Comparison of ENCODE assay signal across 11 cellular contexts in genomic region chr1:207282496-207283380, GRCh38. TPM values are rescaled to one million over a fixed set of nuclear protein-coding genes. Genes with fewer than 3 reads are reported as not detected.
DNase-seq lines count a peak whose midpoint lies in the region; ATAC-seq and TF ChIP-seq lines count a peak whose summit lies in the region.
"Had no signal": no experiment of that assay in that cellular context is flagged by ENCODE, and none has a peak within 500 bp of the region (broad histone marks: within the 10 kb centered on the region; RNA-seq: fewer than 3 reads in every experiment).

No MANE protein-coding gene starts in this region.

- H3K4me1 ChIP-seq in heart right ventricle (peaks cover 5 to 46% (median 15%) of the 10 kb centered on the region in 9 donors), ascending aorta (peaks cover 6 to 31% of the 10 kb centered on the region in 2 donors), urinary bladder (ENCODE audit: insufficient read depth) (no peaks in the 10 kb centered on the region)
- H3K4me1 ChIP-seq in effector memory CD4-positive, alpha-beta T cell (ENCODE audit: control insufficient read depth, insufficient read depth, low read length, poor library complexity, severe bottlenecking): no peaks in the 10 kb centered on the region

- H3K36me3 ChIP-seq in heart right ventricle (no peaks in the 10 kb centered on the region), ascending aorta (no peaks in the 10 kb centered on the region), urinary bladder (ENCODE audit: insufficient read depth) (no peaks in the 10 kb centered on the region)
- H3K36me3 ChIP-seq in effector memory CD4-positive, alpha-beta T cell (ENCODE audit: control insufficient read depth, insufficient read depth, low read length): no peaks in the 10 kb centered on the region
- H3K36me3 ChIP-seq: ovary had no signal

- ATAC-seq in heart right ventricle (peak in 2 of 8 donors; percentile 30 to 36), Right ventricle myocardium superior (ENCODE audit: poor library complexity) (no peak), HG02759 (IDR thresholded peaks at IDR 0.05; ENCODE audit: unreplicated experiment) (no peak)
- ATAC-seq: GM12878 had no signal

- 70 to 86% methylated on average over 2 of the region's 2 CpGs for WGBS in heart right ventricle, 2 donors
- 64% methylated on average over 2 of the region's 2 CpGs for WGBS in urinary bladder

- no peak for TF ChIP-seq CTCF in heart right ventricle (IDR thresholded peaks at IDR 0.05)
- TF ChIP-seq CTCF in ascending aorta (IDR thresholded peaks at IDR 0.05): no peak

- H3K9me3 ChIP-seq in heart right ventricle (no peaks in the 10 kb centered on the region), ascending aorta (no peaks in the 10 kb centered on the region)
- H3K9me3 ChIP-seq in effector memory CD4-positive, alpha-beta T cell (ENCODE audit: control insufficient read depth, low read length): no peaks in the 10 kb centered on the region
- H3K9me3 ChIP-seq: ovary had no signal

- DNase-seq in heart right ventricle (no peak), Right ventricle myocardium superior (no peak), ascending aorta (ENCODE audit: low spot score in 2 of 2) (no peak), kidney tubule cell (ENCODE audit: low spot score) (peak; percentile 70), middle frontal gyrus (ENCODE audit: extremely low spot score, low spot score) (no peak)
- DNase-seq in effector memory CD4-positive, alpha-beta T cell: no peak
- DNase-seq: C1 segment of cervical spinal cord, ovary had no signal

- H3K27me3 ChIP-seq in heart right ventricle: no peaks in the 10 kb centered on the region
- H3K27me3 ChIP-seq in ascending aorta: no peaks in the 10 kb centered on the region
- no peaks in the 10 kb centered on the region for H3K27me3 ChIP-seq in effector memory CD4-positive, alpha-beta T cell (replicated peaks; ENCODE audit: control insufficient read depth, insufficient read depth, low read length, poor library complexity, severe bottlenecking)
- H3K27me3 ChIP-seq: ovary had no signal

- intact Hi-C loops in heart right ventricle (cut with DNase I): no loop called here
- intact Hi-C loops in Right ventricle myocardium superior (cut with DNase I): no loop called here
- intact Hi-C loops in ascending aorta (cut with DNase I): no loop called here

- no peak overlapping the region for H3K4me3 ChIP-seq in heart right ventricle
- no peak overlapping the region for H3K4me3 ChIP-seq in ascending aorta
- no peak overlapping the region for H3K4me3 ChIP-seq in urinary bladder (ENCODE audit: low read depth, low read length)
- no peak overlapping the region for H3K4me3 ChIP-seq in effector memory CD4-positive, alpha-beta T cell (ENCODE audit: insufficient read depth, low read depth, low read length, poor library complexity, severe bottlenecking)
- H3K4me3 ChIP-seq: GM12878, ovary had no signal

- H3K27ac ChIP-seq in heart right ventricle (peak overlapping the region in 6 of 10 donors; percentile 1 to 69 (median 56)), ascending aorta (peak overlapping the region; percentile 52 to 60), urinary bladder (ENCODE audit: low read depth) (peak overlapping the region; percentile 60)
- no peak overlapping the region for H3K27ac ChIP-seq in effector memory CD4-positive, alpha-beta T cell (ENCODE audit: insufficient read depth, low read length, poor library complexity, severe bottlenecking)

RNA-seq across cellular contexts. Expression of gene CD55, which starts 38.7 kb away (rescaled TPM):
- total RNA-seq in heart right ventricle (100 to 1,000 TPM in 3 of 10 donors, 10 to 100 TPM in 7; 69.5 to 132 (median 81.4) TPM), Right ventricle myocardium superior (73.6 TPM), ascending aorta (73.1 TPM), urinary bladder (108 TPM)
- polyA plus RNA-seq in heart right ventricle (10 to 100 TPM; 25.3 to 90.6 TPM), urinary bladder (83.1 TPM)
